Comparison of ENCODE assay signal across 9 cellular contexts in the genomic region with DNA sequence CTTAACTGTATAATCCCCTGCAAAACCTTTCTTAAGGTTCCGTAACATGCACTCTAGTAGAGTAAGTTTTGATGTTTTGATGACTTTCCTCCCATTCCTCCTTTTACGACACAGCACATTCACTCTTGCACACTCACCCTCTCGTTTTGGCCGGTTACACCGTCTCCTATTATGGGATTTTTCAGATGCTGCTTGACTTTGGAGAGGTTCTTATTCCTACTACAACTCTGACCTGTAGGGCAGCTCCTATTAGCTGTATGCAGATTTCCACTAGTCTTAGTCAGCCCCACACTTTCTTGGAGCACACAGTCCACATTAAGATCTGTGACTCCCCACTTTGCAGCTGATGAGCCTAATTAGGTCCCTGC.
DNase-seq lines count a peak whose midpoint lies in the region; ATAC-seq and TF ChIP-seq lines count a peak whose summit lies in the region.
"Had no signal": no experiment of that assay in that cellular context is flagged by ENCODE, and none has a peak within 500 bp of the region (broad histone marks: within the 10 kb centered on the region; RNA-seq: fewer than 3 reads in every experiment).

No MANE protein-coding gene starts in this region.

- intact Hi-C loops in MCF 10A (cut with micrococcal nuclease) (no loop called here), lower lobe of right lung (cut with DNase I) (no loop called here)

- H3K4me3 Mint-ChIP-seq in MCF 10A (ENCODE audit: unreplicated experiment), result no peak overlapping the region

- H3K36me3 ChIP-seq in KOPT-K1 (ENCODE audit: insufficient read depth, low read length) (no peaks in the 10 kb centered on the region), lower lobe of right lung (no peaks in the 10 kb centered on the region), tibial nerve (peaks cover 0 to 2% (median 0%) of the 10 kb centered on the region in 3 donors)

- no peaks in the 10 kb centered on the region for H3K27me3 ChIP-seq in lower lobe of right lung (ENCODE audit: low read depth)
- H3K27me3 ChIP-seq in tibial nerve, result no peaks in the 10 kb centered on the region

- TF ChIP-seq CTCF in MCF 10A (IDR thresholded peaks at IDR 0.05; ENCODE audit: unreplicated experiment) (no peak), lower lobe of right lung (IDR thresholded peaks at IDR 0.05) (no peak), tibial nerve (IDR thresholded peaks at IDR 0.05) (no peak)

- H3K4me1 ChIP-seq in lower lobe of right lung, result peaks cover 18% of the 10 kb centered on the region
- peaks cover 0 to 31% (median 5%) of the 10 kb centered on the region in 4 donors for H3K4me1 ChIP-seq in tibial nerve

- no TSS peak for BruUV-seq in MCF 10A (replicated peaks; lab: Mats Ljungman, UMichigan)

- H3K9me3 ChIP-seq in KOPT-K1 (ENCODE audit: insufficient read depth, low read length, poor library complexity, severe bottlenecking), result no peaks in the 10 kb centered on the region
- no peaks in the 10 kb centered on the region for H3K9me3 ChIP-seq in lower lobe of right lung
- H3K9me3 ChIP-seq in tibial nerve, result no peaks in the 10 kb centered on the region

- H3K4me3 ChIP-seq in lower lobe of right lung (peak overlapping the region; percentile 47), tibial nerve (peak overlapping the region; percentile 31 to 51 (median 46))

- H3K9me3 Mint-ChIP-seq in MCF 10A (ENCODE audit: unreplicated experiment), result no peaks in the 10 kb centered on the region

- TF ChIP-seq EP300 in tibial nerve (IDR thresholded peaks at IDR 0.05), result no peak

- no peaks in the 10 kb centered on the region for H3K4me1 Mint-ChIP-seq in MCF 10A (ENCODE audit: insufficient read depth, unreplicated experiment)

- WGBS in tibial nerve, 2 donors, result 10 to 17% methylated on average over 5 of the region's 5 CpGs

- H3K27me3 Mint-ChIP-seq in MCF 10A (ENCODE audit: insufficient read depth, unreplicated experiment), result no peaks in the 10 kb centered on the region
- H3K27me3 Mint-ChIP-seq: activated naive CD8-positive, alpha-beta T cell had no signal

- CTCF ChIA-PET in MCF 10A (lab: Yijun Ruan, JAX), result no interaction called here

- H3K36me3 Mint-ChIP-seq in MCF 10A (ENCODE audit: insufficient read depth, unreplicated experiment), result no peaks in the 10 kb centered on the region
- H3K36me3 Mint-ChIP-seq: activated naive CD8-positive, alpha-beta T cell had no signal

- ATAC-seq in lower lobe of right lung (peak; percentile 39 to 55), GM19452 (IDR thresholded peaks at IDR 0.05; ENCODE audit: unreplicated experiment) (no peak)

- H3K27ac ChIP-seq in KOPT-K1 (ENCODE audit: low read depth, low read length, poor library complexity, severe bottlenecking) (peak overlapping the region; percentile 61), lower lobe of right lung (peak overlapping the region; percentile 21), tibial nerve (peak overlapping the region in 3 of 4 donors; percentile 30 to 73 (median 44))

- POLR2A ChIA-PET in MCF 10A (lab: Yijun Ruan, JAX), result interaction anchor here (0.6 to 0.8 kb wide), 2 partner anchors 73 to 188 kb away, joined by 3 to 4 read pairs; no protein-coding TSS in a partner anchor

- DNase-seq in MCF 10A (ENCODE audit: unreplicated experiment) (peak; percentile 26), lower lobe of right lung (no peak), tibial nerve (ENCODE audit: low spot score in 2 of 2) (no peak), NCI-H446 treated with DMSO at 0.1 percent for 48 hours (lab: John Stamatoyannopoulos, UW) (no peak), DMS53 (lab: John Stamatoyannopoulos, UW) (no peak)
- DNase-seq: head of caudate nucleus had no signal

- no peak for TF ChIP-seq POLR2A in tibial nerve (IDR thresholded peaks at IDR 0.05)

- H3K27ac Mint-ChIP-seq in MCF 10A (ENCODE audit: low read depth, unreplicated experiment), result no peak overlapping the region
- H3K27ac Mint-ChIP-seq: activated naive CD8-positive, alpha-beta T cell had no signal
